8 cellular contexts compared by ENCODE assay signal in genomic region chr15:43105077-43105769, GRCh38. TPM values are rescaled to one million over a fixed set of nuclear protein-coding genes. Genes with fewer than 3 reads are reported as not detected.
DNase-seq lines count a peak whose midpoint lies in the region; ATAC-seq and TF ChIP-seq lines count a peak whose summit lies in the region.

No MANE protein-coding gene starts in this region.

- H3K27ac ChIP-seq in left ventricle myocardium inferior (replicated peaks) = peak overlapping the region; percentile 92

- peak; percentile 28 for ATAC-seq in GM21423 (IDR thresholded peaks at IDR 0.05; ENCODE audit: unreplicated experiment)
- ATAC-seq in activated naive CD4-positive, alpha-beta T cell treated with anti-CD3 and anti-CD28 coated beads, Interleukin-2, amount 50 U/mL, for 72 hours = peak; percentile 35 to 59

- no peak for TF ChIP-seq CTCF in CD14-positive monocyte (IDR thresholded peaks at IDR 0.05)
- TF ChIP-seq CTCF in left ventricle myocardium inferior (IDR thresholded peaks at IDR 0.05; ENCODE audit: borderline replicate concordance) = no peak

- peaks cover 13% of the 10 kb centered on the region for H3K36me3 ChIP-seq in left ventricle myocardium inferior

- DNase-seq in CD14-positive monocyte (ENCODE audit: low spot score) (no peak), NCI-H1092 treated with DMSO at 0.1 percent for 48 hours (lab: John Stamatoyannopoulos, UW) (peak; percentile 28), left ventricle myocardium inferior (no peak), renal cortical epithelial cell (ENCODE audit: low read depth) (peak; percentile 18), posterior vena cava (ENCODE audit: low spot score) (no peak), GDM1 (lab: John Stamatoyannopoulos, UW) (no peak)
- no peak for DNase-seq in activated naive CD4-positive, alpha-beta T cell treated with anti-CD3 and anti-CD28 coated beads, Interleukin-2, amount 50 U/mL, for 72 hours (ENCODE audit: low spot score in 2 of 2)

- peaks cover 42% of the 10 kb centered on the region for H3K4me1 Mint-ChIP-seq in CD14-positive monocyte

- H3K27ac Mint-ChIP-seq in CD14-positive monocyte = peak overlapping the region; percentile 96 to 99 (median 99)
- H3K27ac Mint-ChIP-seq in activated naive CD4-positive, alpha-beta T cell treated with anti-CD3 and anti-CD28 coated beads, Interleukin-2, amount 50 U/mL, for 72 hours = peak overlapping the region; percentile 96 to 100

- H3K36me3 Mint-ChIP-seq in CD14-positive monocyte = peaks cover 16 to 27% of the 10 kb centered on the region in 2 donors
- peaks cover 34 to 36% of the 10 kb centered on the region in 2 donors for H3K36me3 Mint-ChIP-seq in activated naive CD4-positive, alpha-beta T cell treated with anti-CD3 and anti-CD28 coated beads, Interleukin-2, amount 50 U/mL, for 72 hours

- H3K4me1 ChIP-seq in left ventricle myocardium inferior = peaks cover 41% of the 10 kb centered on the region

- no peaks in the 10 kb centered on the region for H3K9me3 ChIP-seq in left ventricle myocardium inferior (replicated peaks)

- peaks cover 0 to 2% (median 0%) of the 10 kb centered on the region in 7 donors for H3K9me3 Mint-ChIP-seq in CD14-positive monocyte
- H3K9me3 Mint-ChIP-seq in activated naive CD4-positive, alpha-beta T cell treated with anti-CD3 and anti-CD28 coated beads, Interleukin-2, amount 50 U/mL, for 72 hours = no peaks in the 10 kb centered on the region

- H3K4me3 Mint-ChIP-seq in CD14-positive monocyte = peak overlapping the region; percentile 98

- H3K27me3 Mint-ChIP-seq in CD14-positive monocyte (ENCODE audit: low read depth in 3 of 3) = no peaks in the 10 kb centered on the region

- intact Hi-C loops in CD14-positive monocyte (cut with micrococcal nuclease) = loop anchor here (5.0 kb wide), 2 partner anchors 42 to 82 kb away; partner anchors contain the start of gene CCNDBP1 (in 1 of the 2)
- intact Hi-C loops in left ventricle myocardium inferior (cut with micrococcal nuclease) = no loop called here
- intact Hi-C loops in posterior vena cava (cut with DNase I) = no loop called here

- H3K4me3 ChIP-seq in left ventricle myocardium inferior = peak overlapping the region; percentile 77

- H3K27me3 ChIP-seq in left ventricle myocardium inferior (ENCODE audit: low read depth) = no peaks in the 10 kb centered on the region

RNA-seq across cellular contexts. Expression of gene UBR1, which starts 0.6 kb away (rescaled TPM):
- 1 to 10 TPM; 5.1 to 6.3 TPM for polyA plus RNA-seq in CD14-positive monocyte
- total RNA-seq in activated naive CD4-positive, alpha-beta T cell treated with anti-CD3 and anti-CD28 coated beads, Interleukin-2, amount 50 U/mL, for 72 hours = 10 to 100 TPM; 31.0 to 32.1 TPM
- 24.2 TPM for total RNA-seq in left ventricle myocardium inferior
- total RNA-seq in renal cortical epithelial cell = 32.2 and 42.7 TPM in 2 replicates
- 10 to 100 TPM; 36.5 to 39.1 TPM for total RNA-seq in posterior vena cava

RNA-seq across cellular contexts. Expression of gene TMEM62, which starts 28.2 kb away (rescaled TPM):
- 10 to 100 TPM; 10.5 to 10.8 TPM for polyA plus RNA-seq in CD14-positive monocyte
- total RNA-seq in activated naive CD4-positive, alpha-beta T cell treated with anti-CD3 and anti-CD28 coated beads, Interleukin-2, amount 50 U/mL, for 72 hours = 10 to 100 TPM; 10.4 to 16.0 TPM
- total RNA-seq in left ventricle myocardium inferior (12.2 TPM), renal cortical epithelial cell (23.4 and 37.0 TPM in 2 replicates), posterior vena cava (10 to 100 TPM; 16.0 to 17.3 TPM)

Comparison
In these comparisons a context has a peak if more than half of its experiments do, and no peak if none do; other contexts are left out.
1. DNase-seq: peak in NCI-H1092 treated with DMSO at 0.1 percent for 48 hours (single experiment) and renal cortical epithelial cell (single experiment); none in CD14-positive monocyte (single experiment), activated naive CD4-positive, alpha-beta T cell treated with anti-CD3 and anti-CD28 coated beads, Interleukin-2, amount 50 U/mL, for 72 hours (0 of 2), left ventricle myocardium inferior (single experiment), posterior vena cava (single experiment) and GDM1 (single experiment).
2. intact Hi-C loops: an anchor here in CD14-positive monocyte (5.0 kb wide); none called in left ventricle myocardium inferior and posterior vena cava.